18 cellular contexts compared by ENCODE assay signal in the genomic region with DNA sequence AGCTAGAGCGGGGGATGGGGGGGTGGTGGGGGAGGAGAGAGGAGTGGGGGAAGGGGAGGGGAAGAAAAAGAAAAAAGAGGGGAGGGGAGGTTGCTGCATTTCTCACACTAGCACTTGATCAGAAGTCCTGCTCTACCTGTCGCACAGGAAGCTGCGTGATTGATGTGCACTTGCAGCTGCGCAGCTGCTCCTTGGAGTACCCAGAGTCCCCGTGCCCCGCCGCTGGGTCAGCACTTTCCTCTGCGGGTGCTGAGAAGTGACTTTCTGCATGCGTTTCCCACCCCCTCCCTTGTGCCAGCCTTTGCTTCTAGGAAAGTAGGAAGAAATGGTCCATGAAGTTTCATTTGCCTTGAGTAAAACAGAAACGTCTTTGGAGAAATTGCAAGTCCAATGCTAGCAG.
DNase-seq lines count a peak whose midpoint lies in the region; ATAC-seq, FAIRE-seq and TF ChIP-seq lines count a peak whose summit lies in the region.
"Had no signal": no experiment of that assay in that cellular context is flagged by ENCODE, and none has a peak within 500 bp of the region (broad histone marks: within the 10 kb centered on the region; RNA-seq: fewer than 3 reads in every experiment).

No MANE protein-coding gene starts in this region.

- no peak for FAIRE-seq in D721Med (lab: Jason Lieb, UNC)

- no peak overlapping the region for H2AFZ ChIP-seq in osteoblast (ENCODE audit: low read length)

- no peak for TF ChIP-seq CTCF in osteoblast (IDR thresholded peaks at IDR 0.05; ENCODE audit: extremely low read depth, low read depth, low read length)
- TF ChIP-seq CTCF in D721Med (IDR thresholded peaks at IDR 0.05; ENCODE audit: insufficient read depth, missing control alignments) = no peak

- no peak overlapping the region for H3K4me2 ChIP-seq in osteoblast (ENCODE audit: insufficient read depth, low read length)

- no peak overlapping the region for H3K27ac ChIP-seq in osteoblast (ENCODE audit: low read depth, low read length)
- H3K27ac ChIP-seq: SJCRH30, transverse colon had no signal

- no peaks in the 10 kb centered on the region for H3K79me2 ChIP-seq in osteoblast (ENCODE audit: insufficient read depth, low read length)

- no peaks in the 10 kb centered on the region for H3K4me1 ChIP-seq in osteoblast (ENCODE audit: insufficient read depth, low read length)
- H3K4me1 ChIP-seq: BE2C, SJCRH30, transverse colon had no signal

- no peaks in the 10 kb centered on the region for H4K20me1 ChIP-seq in osteoblast (ENCODE audit: insufficient read depth, low read length)

- H3K36me3 ChIP-seq in osteoblast (ENCODE audit: insufficient read depth, low read length) = no peaks in the 10 kb centered on the region
- H3K36me3 ChIP-seq: BE2C, SJCRH30, transverse colon had no signal

- no peak for ATAC-seq in GM19463 (IDR thresholded peaks at IDR 0.05; ENCODE audit: unreplicated experiment)
- ATAC-seq: activated T-cell treated with anti-CD3 and anti-CD28 coated beads, Interleukin-2, amount 50 U/mL, for 4 hours; effector memory CD8-positive, alpha-beta T cell had no signal

- H3K27me3 ChIP-seq in osteoblast (ENCODE audit: insufficient read depth, low read length) = peaks cover 7% of the 10 kb centered on the region
- H3K27me3 ChIP-seq: BE2C, SJCRH30, transverse colon had no signal

- DNase-seq in DMS79 (lab: John Stamatoyannopoulos, UW) (peak; percentile 48), NCI-H1417 treated with DMSO at 0.1 percent for 48 hours (lab: John Stamatoyannopoulos, UW) (peak; percentile 22), globus pallidus (ENCODE audit: low spot score) (peak; percentile 1), osteoblast (ENCODE audit: insufficient read length, low spot score, missing footprints) (peak; percentile 46), D721Med (ENCODE audit: insufficient read length, low spot score) (no peak), dedifferentiated amniotic fluid mesenchymal stem cell (ENCODE audit: extremely low spot score) (no peak)
- DNase-seq: activated CD4-positive, alpha-beta T cell treated with anti-CD3 and anti-CD28 coated beads, Interleukin-2, amount 50 U/mL, for 1 hour; activated T-cell treated with anti-CD3 and anti-CD28 coated beads, Interleukin-2, amount 50 U/mL, for 4 hours; BE2C; DMS 273 treated with DMSO at 0.1 percent for 48 hours; effector memory CD8-positive, alpha-beta T cell; GOT3; mesenchymal stem cell; stimulated activated CD4-positive, alpha-beta T cell treated with anti-CD3 and anti-CD28 coated beads, Interleukin-4, amount 100 ng/mL, for 4 hours; T1000; transverse colon had no signal

- H3K4me3 ChIP-seq in osteoblast (ENCODE audit: insufficient read depth, low read length) = no peak overlapping the region
- H3K4me3 ChIP-seq: SJCRH30, transverse colon had no signal

- H3K9me3 ChIP-seq in osteoblast (ENCODE audit: low read depth, low read length) = no peaks in the 10 kb centered on the region
- H3K9me3 ChIP-seq: BE2C, SJCRH30, transverse colon had no signal

Comparison
In these comparisons a context has a peak if more than half of its experiments do, and no peak if none do; other contexts are left out.
1. DNase-seq: peak in DMS79 (single experiment), NCI-H1417 treated with DMSO at 0.1 percent for 48 hours (single experiment), globus pallidus (single experiment) and osteoblast (single experiment); none in D721Med (single experiment) and dedifferentiated amniotic fluid mesenchymal stem cell (single experiment).